ENCODE assay signal across 1 cellular context in the genomic region with DNA sequence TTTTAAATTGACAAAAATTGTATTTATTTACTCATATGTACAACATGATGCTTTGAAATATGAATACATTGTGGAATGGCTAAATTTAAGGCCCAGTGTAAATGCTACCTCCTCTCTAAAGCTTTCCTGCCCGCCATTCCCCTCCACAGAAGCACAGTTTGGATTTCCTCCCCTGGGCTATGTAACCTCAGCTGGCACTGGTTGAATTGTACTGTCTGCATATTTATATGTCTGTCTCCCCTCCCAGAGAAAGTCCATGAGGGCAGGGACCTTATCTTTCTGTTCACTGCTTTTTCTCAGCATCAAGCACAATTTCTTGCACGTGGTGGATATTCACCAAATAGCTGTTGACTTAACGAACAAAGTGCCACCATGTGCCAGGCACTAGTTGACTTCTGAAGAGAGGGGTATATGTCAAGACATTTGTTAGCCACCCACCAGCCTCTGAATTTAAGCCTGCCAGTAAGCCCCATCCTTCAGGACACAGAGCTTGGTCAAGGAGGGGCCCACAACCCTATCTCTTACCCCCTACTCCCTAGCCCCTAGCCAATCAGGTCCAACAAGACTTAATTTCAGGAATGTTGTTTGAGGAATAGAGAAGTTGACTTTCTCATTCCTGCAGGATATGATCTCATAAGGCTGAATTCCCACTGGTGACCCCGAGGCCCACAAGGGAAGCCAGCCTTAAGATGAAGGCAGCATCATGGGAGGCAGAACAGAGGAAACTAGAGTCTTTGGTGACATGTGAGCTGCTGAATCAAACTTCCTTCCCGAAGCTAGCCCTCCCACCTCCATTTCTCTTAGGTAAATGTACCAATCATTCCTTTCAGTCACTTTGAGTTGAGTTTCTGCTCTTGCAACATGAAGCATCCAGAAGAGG.
TF ChIP-seq lines count a peak whose summit lies in the region.

No MANE protein-coding gene starts in this region.

TF ChIP-seq in HEK293, 187 proteins besides CTCF, POLR2A, EP300 and RAD21 (continued from another document):
- TF ChIP-seq, protein P1, sequence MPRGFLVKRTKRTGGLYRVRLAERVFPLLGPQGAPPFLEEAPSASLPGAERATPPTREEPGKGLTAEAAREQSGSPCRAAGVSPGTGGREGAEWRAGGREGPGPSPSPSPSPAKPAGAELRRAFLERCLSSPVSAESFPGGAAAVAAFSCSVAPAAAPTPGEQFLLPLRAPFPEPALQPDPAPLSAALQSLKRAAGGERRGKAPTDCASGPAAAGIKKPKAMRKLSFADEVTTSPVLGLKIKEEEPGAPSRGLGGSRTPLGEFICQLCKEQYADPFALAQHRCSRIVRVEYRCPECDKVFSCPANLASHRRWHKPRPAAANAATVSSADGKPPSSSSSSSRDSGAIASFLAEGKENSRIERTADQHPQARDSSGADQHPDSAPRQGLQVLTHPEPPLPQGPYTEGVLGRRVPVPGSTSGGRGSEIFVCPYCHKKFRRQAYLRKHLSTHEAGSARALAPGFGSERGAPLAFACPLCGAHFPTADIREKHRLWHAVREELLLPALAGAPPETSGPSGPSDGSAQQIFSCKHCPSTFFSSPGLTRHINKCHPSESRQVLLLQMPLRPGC (tag by site-specific recombination; IDR thresholded peaks at IDR 0.05): no peak
- TF ChIP-seq ZNF530 (tag by site-specific recombination; IDR thresholded peaks at IDR 0.05; ENCODE audit: low read depth): no peak
